In the genomic region with DNA sequence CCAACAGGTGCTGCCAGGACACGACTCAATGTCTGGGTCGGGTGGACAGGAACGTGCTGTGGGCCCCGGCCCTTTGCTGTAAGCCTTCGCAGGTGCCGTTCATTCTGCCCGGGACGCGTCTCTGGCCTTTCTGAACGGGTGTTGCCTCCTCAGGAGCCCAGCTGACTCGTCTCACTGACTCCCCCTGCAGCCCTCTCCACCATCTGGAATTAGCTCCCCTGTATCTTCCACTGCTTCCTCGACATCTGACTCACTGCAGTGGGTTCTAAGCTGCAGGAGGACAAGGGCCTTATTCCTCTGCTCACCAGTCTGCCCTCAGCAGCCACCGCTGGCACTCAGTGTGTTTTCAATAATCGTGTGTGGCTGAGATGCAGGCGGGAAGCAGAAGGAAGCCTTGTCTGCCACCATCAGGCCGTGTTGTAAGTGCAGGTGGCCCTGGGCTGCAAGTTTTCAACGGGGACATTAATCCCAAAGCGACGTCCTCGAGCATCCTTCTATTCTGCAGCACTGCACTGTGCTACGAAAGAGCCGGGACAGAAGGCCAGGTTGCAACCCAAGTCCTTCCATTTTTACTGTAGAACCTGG, we compare ENCODE assay signal across 13 cellular contexts.
DNase-seq lines count a peak whose midpoint lies in the region; ATAC-seq and TF ChIP-seq lines count a peak whose summit lies in the region.
"Had no signal": no experiment of that assay in that cellular context is flagged by ENCODE, and none has a peak within 500 bp of the region (broad histone marks: within the 10 kb centered on the region; RNA-seq: fewer than 3 reads in every experiment).

No MANE protein-coding gene starts in this region.

- no peaks in the 10 kb centered on the region; the same call in 1 of the 2 replicates for H3K27me3 ChIP-seq in H7 (ENCODE audit: control insufficient read depth, insufficient read depth, low read length)
- H3K27me3 ChIP-seq: tibial nerve had no signal

- CTCF ChIA-PET in activated naive CD4-positive, alpha-beta T cell treated with anti-CD3 and anti-CD28 coated beads, Interleukin-2, amount 10 ng/mL, durations not matched to agents 7 days and 5 days (lab: Charles Lee), result no interaction called here

- no peaks in the 10 kb centered on the region for H3K36me3 Mint-ChIP-seq in activated naive CD4-positive, alpha-beta T cell treated with anti-CD3 and anti-CD28 coated beads, Interleukin-2, amount 10 ng/mL, durations not matched to agents 7 days and 5 days
- H3K36me3 Mint-ChIP-seq: activated naive CD4-positive, alpha-beta T cell treated with anti-CD3 and anti-CD28 coated beads, Interleukin-2, amount 50 U/mL, for 72 hours; natural killer cell treated with Interleukin-12 subunit alpha and Interleukin-12 subunit beta and Interleukin-15 and Interleukin-18, amount 100 ng/mL, for 72 hours had no signal

- H3K4me3 ChIP-seq in H7 (ENCODE audit: insufficient read depth, low read depth, low read length) (no peak overlapping the region), fibroblast of mammary gland (ENCODE audit: control insufficient read depth, low read depth, low read length) (no peak overlapping the region)
- H3K4me3 ChIP-seq: PC-9, tibial nerve had no signal

- intact Hi-C loops in sciatic nerve (cut with DNase I), result no loop called here

- no peaks in the 10 kb centered on the region for H3K9me3 Mint-ChIP-seq in activated naive CD4-positive, alpha-beta T cell treated with anti-CD3 and anti-CD28 coated beads, Interleukin-2, amount 10 ng/mL, durations not matched to agents 7 days and 5 days
- H3K9me3 Mint-ChIP-seq: activated naive CD4-positive, alpha-beta T cell treated with anti-CD3 and anti-CD28 coated beads, Interleukin-2, amount 50 U/mL, for 72 hours; natural killer cell treated with Interleukin-12 subunit alpha and Interleukin-12 subunit beta and Interleukin-15 and Interleukin-18, amount 100 ng/mL, for 72 hours had no signal

- no peaks in the 10 kb centered on the region for H3K4me1 Mint-ChIP-seq in activated naive CD4-positive, alpha-beta T cell treated with anti-CD3 and anti-CD28 coated beads, Interleukin-2, amount 10 ng/mL, durations not matched to agents 7 days and 5 days

- peaks cover 13% of the 10 kb centered on the region for H3K27me3 Mint-ChIP-seq in activated naive CD4-positive, alpha-beta T cell treated with anti-CD3 and anti-CD28 coated beads, Interleukin-2, amount 10 ng/mL, durations not matched to agents 7 days and 5 days

- no peak overlapping the region for H3K27ac ChIP-seq in caudate nucleus (ENCODE audit: low read depth, low read length)
- H3K27ac ChIP-seq: PC-9, tibial nerve had no signal

- DNase-seq in H7 (peak; percentile 78), RPMI8226 (peak; percentile 13), fibroblast of mammary gland (ENCODE audit: low read depth) (peak; percentile 71), sciatic nerve (ENCODE audit: low spot score) (peak; percentile 65), caudate nucleus (lab: John Stamatoyannopoulos, UW) (no peak), GOT3 (lab: John Stamatoyannopoulos, UW) (no peak)
- no peak for DNase-seq in activated naive CD4-positive, alpha-beta T cell treated with anti-CD3 and anti-CD28 coated beads, Interleukin-2, amount 10 ng/mL, durations not matched to agents 7 days and 5 days
- DNase-seq: glutamatergic neuron, PC-9 had no signal

- no peak overlapping the region for H3K27ac Mint-ChIP-seq in activated naive CD4-positive, alpha-beta T cell treated with anti-CD3 and anti-CD28 coated beads, Interleukin-2, amount 10 ng/mL, durations not matched to agents 7 days and 5 days
- H3K27ac Mint-ChIP-seq: activated naive CD4-positive, alpha-beta T cell treated with anti-CD3 and anti-CD28 coated beads, Interleukin-2, amount 50 U/mL, for 72 hours; natural killer cell treated with Interleukin-12 subunit alpha and Interleukin-12 subunit beta and Interleukin-15 and Interleukin-18, amount 100 ng/mL, for 72 hours had no signal

- ATAC-seq in sciatic nerve (peak; percentile 72), GM19467 (IDR thresholded peaks at IDR 0.05; ENCODE audit: unreplicated experiment) (no peak)
- ATAC-seq: activated naive CD4-positive, alpha-beta T cell treated with anti-CD3 and anti-CD28 coated beads, Interleukin-2, amount 50 U/mL, for 72 hours; natural killer cell treated with Interleukin-12 subunit alpha and Interleukin-12 subunit beta and Interleukin-15 and Interleukin-18, amount 100 ng/mL, for 72 hours had no signal

- no peaks in the 10 kb centered on the region; the same call in 1 of the 2 replicates for H3K36me3 ChIP-seq in H7 (replicated peaks; ENCODE audit: control insufficient read depth, insufficient read depth, low read length)
- H3K36me3 ChIP-seq: tibial nerve had no signal

- H3K4me3 Mint-ChIP-seq in activated naive CD4-positive, alpha-beta T cell treated with anti-CD3 and anti-CD28 coated beads, Interleukin-2, amount 10 ng/mL, durations not matched to agents 7 days and 5 days, result no peak overlapping the region
- H3K4me3 Mint-ChIP-seq: natural killer cell treated with Interleukin-12 subunit alpha and Interleukin-12 subunit beta and Interleukin-15 and Interleukin-18, amount 100 ng/mL, for 72 hours had no signal

- TF ChIP-seq CTCF in fibroblast of mammary gland (conservative IDR thresholded peaks at IDR 0.05; ENCODE audit: control insufficient read depth, insufficient read depth, low read depth, low read length), result no peak

Comparison
In these comparisons a context has a peak if more than half of its experiments do, and no peak if none do; other contexts are left out.
1. DNase-seq: peak in H7 (single experiment), RPMI8226 (single experiment), fibroblast of mammary gland (single experiment) and sciatic nerve (single experiment); none in caudate nucleus (0 of 61), activated naive CD4-positive, alpha-beta T cell treated with anti-CD3 and anti-CD28 coated beads, Interleukin-2, amount 10 ng/mL, durations not matched to agents 7 days and 5 days (single experiment) and GOT3 (single experiment).